In genomic region chr6:100001915-100002388, GRCh38 we compare ENCODE assay signal across 8 cellular contexts. TPM values are rescaled to one million over a fixed set of nuclear protein-coding genes. Genes with fewer than 3 reads are reported as not detected.
DNase-seq lines count a peak whose midpoint lies in the region; ATAC-seq and TF ChIP-seq lines count a peak whose summit lies in the region.

No MANE protein-coding gene starts in this region.

- H3K4me1 Mint-ChIP-seq in activated CD4-positive, alpha-beta T cell treated with anti-CD3 and anti-CD28 coated beads, Interleukin-2, amount 10 ng/mL, durations not matched to agents 7 days and 5 days = no peaks in the 10 kb centered on the region
- H3K4me1 Mint-ChIP-seq in natural killer cell (no peaks in the 10 kb centered on the region), type B pancreatic cell (ENCODE audit: unreplicated experiment) (no peaks in the 10 kb centered on the region)

- TF ChIP-seq CTCF in natural killer cell (IDR thresholded peaks at IDR 0.05) (peak; percentile 76), type B pancreatic cell (conservative IDR thresholded peaks at IDR 0.05) (peak; percentile 95)

- H3K4me3 Mint-ChIP-seq in activated CD4-positive, alpha-beta T cell treated with anti-CD3 and anti-CD28 coated beads, Interleukin-2, amount 10 ng/mL, durations not matched to agents 7 days and 5 days = no peak overlapping the region
- H3K4me3 Mint-ChIP-seq in natural killer cell (no peak overlapping the region), type B pancreatic cell (no peak overlapping the region)

- TF ChIP-seq POLR2A in erythroblast (IDR thresholded peaks at IDR 0.05; ENCODE audit: low read length) = no peak

- CTCF ChIA-PET in activated CD4-positive, alpha-beta T cell treated with anti-CD3 and anti-CD28 coated beads, Interleukin-2, amount 10 ng/mL, durations not matched to agents 7 days and 5 days (lab: Charles Lee) = interaction anchor here (0.6 to 1.4 kb wide), 4 partner anchors 9 to 134 kb away, joined by 3 read pairs; no protein-coding TSS in a partner anchor

- H3K27me3 Mint-ChIP-seq in activated CD4-positive, alpha-beta T cell treated with anti-CD3 and anti-CD28 coated beads, Interleukin-2, amount 10 ng/mL, durations not matched to agents 7 days and 5 days = peaks cover 20% of the 10 kb centered on the region
- H3K27me3 Mint-ChIP-seq in natural killer cell (ENCODE audit: low read depth in 2 of 2) = peaks cover 3 to 7% of the 10 kb centered on the region in 2 donors
- peaks cover 45% of the 10 kb centered on the region for H3K27me3 Mint-ChIP-seq in type B pancreatic cell

- no peaks in the 10 kb centered on the region for H3K9me3 Mint-ChIP-seq in activated CD4-positive, alpha-beta T cell treated with anti-CD3 and anti-CD28 coated beads, Interleukin-2, amount 10 ng/mL, durations not matched to agents 7 days and 5 days
- no peaks in the 10 kb centered on the region for H3K9me3 Mint-ChIP-seq in natural killer cell
- no peaks in the 10 kb centered on the region for H3K9me3 Mint-ChIP-seq in type B pancreatic cell

- H3K27ac Mint-ChIP-seq in activated CD4-positive, alpha-beta T cell treated with anti-CD3 and anti-CD28 coated beads, Interleukin-2, amount 10 ng/mL, durations not matched to agents 7 days and 5 days = no peak overlapping the region
- H3K27ac Mint-ChIP-seq in natural killer cell (no peak overlapping the region), type B pancreatic cell (no peak overlapping the region)

- POLR2A ChIA-PET in activated CD4-positive, alpha-beta T cell treated with anti-CD3 and anti-CD28 coated beads, Interleukin-2, amount 10 ng/mL, durations not matched to agents 7 days and 5 days (lab: Charles Lee) = no interaction called here

- ATAC-seq in GM19395 (IDR thresholded peaks at IDR 0.05; ENCODE audit: unreplicated experiment) (peak; percentile 97), HG03342 (IDR thresholded peaks at IDR 0.05; ENCODE audit: unreplicated experiment) (peak; percentile 92), natural killer cell (peak; percentile 44 to 74 (median 71))

- intact Hi-C loops in natural killer cell (cut with micrococcal nuclease) = loop anchor here (5.0 to 10.0 kb wide), 2 partner anchors 663 to 720 kb away; no protein-coding TSS in a partner anchor

- H3K36me3 Mint-ChIP-seq in activated CD4-positive, alpha-beta T cell treated with anti-CD3 and anti-CD28 coated beads, Interleukin-2, amount 10 ng/mL, durations not matched to agents 7 days and 5 days (ENCODE audit: low read depth) = no peaks in the 10 kb centered on the region
- H3K36me3 Mint-ChIP-seq in natural killer cell (no peaks in the 10 kb centered on the region), type B pancreatic cell (no peaks in the 10 kb centered on the region)

- DNase-seq in D341Med (ENCODE audit: low spot score) = peak; percentile 74
- peak; percentile 35 for DNase-seq in NCI-H2227 treated with DMSO at 0.1 percent for 48 hours (lab: John Stamatoyannopoulos, UW)
- DNase-seq in activated CD4-positive, alpha-beta T cell treated with anti-CD3 and anti-CD28 coated beads, Interleukin-2, amount 10 ng/mL, durations not matched to agents 7 days and 5 days = peak; percentile 43
- DNase-seq in erythroblast (lab: John Stamatoyannopoulos, UW) = peak; percentile 36 to 62
- no peak for DNase-seq in natural killer cell
- no peak for DNase-seq in type B pancreatic cell (ENCODE audit: extremely low spot score, unreplicated experiment)

RNA-seq across cellular contexts. Expression of gene MCHR2, which starts 7.9 kb away (rescaled TPM):
- not detected for total RNA-seq in activated CD4-positive, alpha-beta T cell treated with anti-CD3 and anti-CD28 coated beads, Interleukin-2, amount 10 ng/mL, durations not matched to agents 7 days and 5 days
- total RNA-seq in natural killer cell (not detected), type B pancreatic cell (ENCODE audit: low replicate concordance) (not detected in 2 replicates)

Comparison
In these comparisons a context has a peak if more than half of its experiments do, and no peak if none do; other contexts are left out.
1. DNase-seq: peak in D341Med (single experiment), NCI-H2227 treated with DMSO at 0.1 percent for 48 hours (single experiment), activated CD4-positive, alpha-beta T cell treated with anti-CD3 and anti-CD28 coated beads, Interleukin-2, amount 10 ng/mL, durations not matched to agents 7 days and 5 days (single experiment) and erythroblast (2 of 2); none in natural killer cell (single experiment) and type B pancreatic cell (single experiment).
2. Peak in every context shown above with its lines, with median percentiles within 50 percentile points of each other: ATAC-seq.